16 cellular contexts compared by ENCODE assay signal in the genomic region with DNA sequence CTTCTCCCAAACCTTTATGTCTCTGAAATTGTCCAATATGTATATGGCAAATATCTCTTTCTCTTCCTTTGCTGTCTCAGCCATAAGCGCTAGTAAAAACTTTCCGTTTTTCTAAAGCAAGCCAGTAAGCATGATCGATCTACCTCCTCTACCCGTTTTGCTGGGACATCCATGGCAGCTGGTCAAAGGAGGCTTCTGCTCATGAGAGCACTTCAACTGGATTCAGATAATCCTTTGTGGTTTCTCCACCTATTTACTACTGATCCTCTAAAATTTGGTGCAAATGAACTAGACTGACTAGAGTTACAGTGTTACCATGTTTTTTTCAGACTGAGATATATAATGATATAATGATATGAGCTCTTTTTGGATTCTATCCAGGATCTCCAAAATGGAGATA. TPM values are rescaled to one million over a fixed set of nuclear protein-coding genes. Genes with fewer than 3 reads are reported as not detected.
DNase-seq lines count a peak whose midpoint lies in the region; ATAC-seq lines count a peak whose summit lies in the region.
"Had no signal": no experiment of that assay in that cellular context is flagged by ENCODE, and none has a peak within 500 bp of the region (broad histone marks: within the 10 kb centered on the region; RNA-seq: fewer than 3 reads in every experiment).

No MANE protein-coding gene starts in this region.

- intact Hi-C loops in activated CD4-positive, alpha-beta T cell treated with anti-CD3 and anti-CD28 coated beads, Interleukin-2, amount 10 ng/mL, durations not matched to agents 24 days and 14 days (cut with micrococcal nuclease): no loop called here

- H3K27ac Mint-ChIP-seq in activated CD4-positive, alpha-beta T cell treated with anti-CD3 and anti-CD28 coated beads, Interleukin-2, amount 10 ng/mL, durations not matched to agents 24 days and 14 days: peak overlapping the region; percentile 11
- H3K27ac Mint-ChIP-seq in stimulated activated naive CD8-positive, alpha-beta T cell treated with anti-CD3 and anti-CD28 coated beads, Interleukin-15, Interleukin-2, amounts not matched to agents 100 ng/mL and 50 ng/mL, for 24 hours: peak overlapping the region; percentile 75
- H3K27ac Mint-ChIP-seq in stimulated activated naive CD8-positive, alpha-beta T cell treated with anti-CD3 and anti-CD28 coated beads, Interleukin-15, amount 100 ng/mL, for 72 hours: peak overlapping the region in 1 of 2 donors; percentile 64
- peak overlapping the region; percentile 26 for H3K27ac Mint-ChIP-seq in activated naive CD8-positive, alpha-beta T cell treated with anti-CD3 and anti-CD28 coated beads for 36 hours
- H3K27ac Mint-ChIP-seq: CD4-positive, CD25-positive, alpha-beta regulatory T cell; H9 had no signal

- peaks cover 22% of the 10 kb centered on the region for H3K36me3 Mint-ChIP-seq in activated CD4-positive, alpha-beta T cell treated with anti-CD3 and anti-CD28 coated beads, Interleukin-2, amount 10 ng/mL, durations not matched to agents 24 days and 14 days (ENCODE audit: low read depth)
- peaks cover 27% of the 10 kb centered on the region for H3K36me3 Mint-ChIP-seq in stimulated activated naive CD8-positive, alpha-beta T cell treated with anti-CD3 and anti-CD28 coated beads, Interleukin-15, Interleukin-2, amounts not matched to agents 100 ng/mL and 50 ng/mL, for 24 hours (ENCODE audit: low read depth)
- H3K36me3 Mint-ChIP-seq in activated naive CD8-positive, alpha-beta T cell treated with anti-CD3 and anti-CD28 coated beads for 36 hours: peaks cover 7% of the 10 kb centered on the region

- peaks cover 47% of the 10 kb centered on the region for H3K4me1 Mint-ChIP-seq in activated CD4-positive, alpha-beta T cell treated with anti-CD3 and anti-CD28 coated beads, Interleukin-2, amount 10 ng/mL, durations not matched to agents 24 days and 14 days
- H3K4me1 Mint-ChIP-seq in stimulated activated naive CD8-positive, alpha-beta T cell treated with anti-CD3 and anti-CD28 coated beads, Interleukin-15, Interleukin-2, amounts not matched to agents 100 ng/mL and 50 ng/mL, for 24 hours (ENCODE audit: low read depth): peaks cover 64% of the 10 kb centered on the region
- H3K4me1 Mint-ChIP-seq in stimulated activated naive CD8-positive, alpha-beta T cell treated with anti-CD3 and anti-CD28 coated beads, Interleukin-15, amount 100 ng/mL, for 72 hours: peaks cover 58% of the 10 kb centered on the region
- peaks cover 41% of the 10 kb centered on the region for H3K4me1 Mint-ChIP-seq in activated naive CD8-positive, alpha-beta T cell treated with anti-CD3 and anti-CD28 coated beads for 36 hours
- H3K4me1 Mint-ChIP-seq: H9 had no signal

- no peak overlapping the region for H3K4me3 Mint-ChIP-seq in activated CD4-positive, alpha-beta T cell treated with anti-CD3 and anti-CD28 coated beads, Interleukin-2, amount 10 ng/mL, durations not matched to agents 24 days and 14 days
- H3K4me3 Mint-ChIP-seq in stimulated activated naive CD8-positive, alpha-beta T cell treated with anti-CD3 and anti-CD28 coated beads, Interleukin-15, Interleukin-2, amounts not matched to agents 100 ng/mL and 50 ng/mL, for 24 hours: no peak overlapping the region
- no peak overlapping the region for H3K4me3 Mint-ChIP-seq in stimulated activated naive CD8-positive, alpha-beta T cell treated with anti-CD3 and anti-CD28 coated beads, Interleukin-15, amount 100 ng/mL, for 72 hours
- H3K4me3 Mint-ChIP-seq in activated naive CD8-positive, alpha-beta T cell treated with anti-CD3 and anti-CD28 coated beads for 36 hours: no peak overlapping the region
- H3K4me3 Mint-ChIP-seq: CD4-positive, CD25-positive, alpha-beta regulatory T cell; H9 had no signal

- DNase-seq in activated CD4-positive, alpha-beta T cell treated with anti-CD3 and anti-CD28 coated beads, Interleukin-2, amount 10 ng/mL, durations not matched to agents 24 days and 14 days: no peak
- no peak for DNase-seq in activated CD4-positive, alpha-beta T cell treated with anti-CD3 and anti-CD28 coated beads, Interleukin-2, amount 50 U/mL, for 48 hours
- DNase-seq in stimulated activated naive CD8-positive, alpha-beta T cell treated with anti-CD3 and anti-CD28 coated beads, Interleukin-15, amount 100 ng/mL, for 72 hours: no peak
- DNase-seq in activated naive CD8-positive, alpha-beta T cell treated with anti-CD3 and anti-CD28 coated beads for 36 hours: no peak
- no peak for DNase-seq in EL
- DNase-seq: ACHN; CD4-positive, CD25-positive, alpha-beta regulatory T cell; DMS 273 treated with DMSO at 0.1 percent for 48 hours; GOT3; H9; IMR-90 had no signal

- no peaks in the 10 kb centered on the region for H3K9me3 Mint-ChIP-seq in activated CD4-positive, alpha-beta T cell treated with anti-CD3 and anti-CD28 coated beads, Interleukin-2, amount 10 ng/mL, durations not matched to agents 24 days and 14 days
- no peaks in the 10 kb centered on the region for H3K9me3 Mint-ChIP-seq in stimulated activated naive CD8-positive, alpha-beta T cell treated with anti-CD3 and anti-CD28 coated beads, Interleukin-15, Interleukin-2, amounts not matched to agents 100 ng/mL and 50 ng/mL, for 24 hours
- no peaks in the 10 kb centered on the region for H3K9me3 Mint-ChIP-seq in stimulated activated naive CD8-positive, alpha-beta T cell treated with anti-CD3 and anti-CD28 coated beads, Interleukin-15, amount 100 ng/mL, for 72 hours
- H3K9me3 Mint-ChIP-seq in activated naive CD8-positive, alpha-beta T cell treated with anti-CD3 and anti-CD28 coated beads for 36 hours: no peaks in the 10 kb centered on the region
- H3K9me3 Mint-ChIP-seq: CD4-positive, CD25-positive, alpha-beta regulatory T cell; H9 had no signal

- ATAC-seq in stimulated activated naive CD8-positive, alpha-beta T cell treated with anti-CD3 and anti-CD28 coated beads, Interleukin-15, amount 100 ng/mL, for 72 hours: no peak
- no peak for ATAC-seq in GM21619 (IDR thresholded peaks at IDR 0.05; ENCODE audit: unreplicated experiment)

- no peaks in the 10 kb centered on the region for H3K27me3 Mint-ChIP-seq in activated CD4-positive, alpha-beta T cell treated with anti-CD3 and anti-CD28 coated beads, Interleukin-2, amount 10 ng/mL, durations not matched to agents 24 days and 14 days
- no peaks in the 10 kb centered on the region for H3K27me3 Mint-ChIP-seq in stimulated activated naive CD8-positive, alpha-beta T cell treated with anti-CD3 and anti-CD28 coated beads, Interleukin-15, Interleukin-2, amounts not matched to agents 100 ng/mL and 50 ng/mL, for 24 hours
- no peaks in the 10 kb centered on the region for H3K27me3 Mint-ChIP-seq in stimulated activated naive CD8-positive, alpha-beta T cell treated with anti-CD3 and anti-CD28 coated beads, Interleukin-15, amount 100 ng/mL, for 72 hours
- H3K27me3 Mint-ChIP-seq in activated naive CD8-positive, alpha-beta T cell treated with anti-CD3 and anti-CD28 coated beads for 36 hours: no peaks in the 10 kb centered on the region
- H3K27me3 Mint-ChIP-seq: CD4-positive, CD25-positive, alpha-beta regulatory T cell had no signal

RNA-seq across cellular contexts. Expression of gene GBF1, which starts 42.7 kb away (rescaled TPM):
- 45.2 and 47.7 TPM in 2 replicates for total RNA-seq in activated CD4-positive, alpha-beta T cell treated with anti-CD3 and anti-CD28 coated beads, Interleukin-2, amount 10 ng/mL, durations not matched to agents 24 days and 14 days
- 10 to 100 TPM; 29.3 to 29.5 TPM for total RNA-seq in activated naive CD8-positive, alpha-beta T cell treated with anti-CD3 and anti-CD28 coated beads for 36 hours

RNA-seq across cellular contexts. Expression of gene PITX3, which starts 46.7 kb away (rescaled TPM):
- total RNA-seq in activated CD4-positive, alpha-beta T cell treated with anti-CD3 and anti-CD28 coated beads, Interleukin-2, amount 10 ng/mL, durations not matched to agents 24 days and 14 days: 0.54 and 0.86 TPM in 2 replicates
- under 1 TPM in 1 of 2 experiments, not detected in 1; 0.31 TPM for total RNA-seq in activated naive CD8-positive, alpha-beta T cell treated with anti-CD3 and anti-CD28 coated beads for 36 hours
- total RNA-seq: A172; CD4-positive, CD25-positive, alpha-beta regulatory T cell; Daoy; GM12878; H9; IMR-90 had no signal
